ENCODE assay signal across 8 cellular contexts in the genomic region with DNA sequence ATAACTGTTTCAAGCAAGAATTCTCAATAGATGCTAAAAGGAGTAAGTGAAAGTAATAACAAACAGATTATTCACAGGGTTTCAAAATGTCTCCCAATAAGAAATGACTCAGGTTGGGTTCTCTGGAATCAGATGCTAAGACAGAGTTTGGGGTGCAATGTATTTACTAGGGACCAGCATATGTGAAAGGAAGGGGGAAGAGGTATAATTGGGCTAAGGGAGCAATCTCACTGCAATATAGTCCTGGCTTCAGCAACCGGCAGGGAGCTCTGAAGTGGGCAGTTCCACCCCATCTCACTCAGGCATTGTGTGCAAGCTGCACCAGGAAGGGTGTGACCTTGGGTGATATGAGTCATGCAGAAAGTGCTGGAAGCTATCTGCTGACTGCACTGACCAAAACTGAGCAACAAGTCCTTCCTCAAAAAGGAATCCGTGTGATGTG. TPM values are rescaled to one million over a fixed set of nuclear protein-coding genes. Genes with fewer than 3 reads are reported as not detected.
DNase-seq lines count a peak whose midpoint lies in the region; ATAC-seq, FAIRE-seq and TF ChIP-seq lines count a peak whose summit lies in the region.

No MANE protein-coding gene starts in this region.

- peak; percentile 23 for DNase-seq in AG04450 (ENCODE audit: low read depth, low spot score)
- DNase-seq in GM19239 (ENCODE audit: insufficient read length, low spot score), result peak; percentile 54
- peak; percentile 17 for DNase-seq in T-helper 22 cell (ENCODE audit: low read depth)
- peak; percentile 83 to 90 for DNase-seq in cardiac fibroblast (ENCODE audit: low read depth in 2 of 2)
- peak; percentile 40 for DNase-seq in stimulated activated naive CD8-positive, alpha-beta T cell treated with anti-CD3 and anti-CD28 coated beads, Interleukin-15, Interleukin-2, amounts not matched to agents 100 U/mL and 50 U/mL, for 24 hours
- no peak for DNase-seq in NCI-H187 treated with DMSO at 0.1 percent for 48 hours (lab: John Stamatoyannopoulos, UW)

- TF ChIP-seq RAD21 in liver (IDR thresholded peaks at IDR 0.05), result no peak

- CTCF ChIA-PET in AG04450 (lab: Charles Lee), result no interaction called here

- ATAC-seq in HG03342 (IDR thresholded peaks at IDR 0.05; ENCODE audit: unreplicated experiment), result peak; percentile 95
- ATAC-seq in stimulated activated naive CD8-positive, alpha-beta T cell treated with anti-CD3 and anti-CD28 coated beads, Interleukin-15, Interleukin-2, amounts not matched to agents 100 U/mL and 50 U/mL, for 24 hours, result peak; percentile 91

- peaks cover 6% of the 10 kb centered on the region for H3K9me3 ChIP-seq in AG04450 (ENCODE audit: control insufficient read depth, insufficient read depth, low read length)
- no peaks in the 10 kb centered on the region for H3K9me3 ChIP-seq in liver (ENCODE audit: control insufficient read depth in 4 of 4, low read length in 3 of 4)

- POLR2A ChIA-PET in AG04450 (lab: Yijun Ruan, JAX), result no interaction called here

- H3K9ac ChIP-seq in liver (ENCODE audit: low read depth in 1 of 2, low read length in 2 of 2), result no peak overlapping the region

- no peaks in the 10 kb centered on the region for H3K36me3 ChIP-seq in liver (ENCODE audit: control insufficient read depth in 4 of 4, insufficient read depth in 3 of 4, low read depth in 1 of 4, low read length in 3 of 4)

- H3K27me3 ChIP-seq in AG04450 (ENCODE audit: control insufficient read depth, insufficient read depth, low read length), result no peaks in the 10 kb centered on the region
- H3K27me3 ChIP-seq in liver (ENCODE audit: control insufficient read depth in 4 of 4, insufficient read depth in 4 of 4, low read length in 3 of 4), result no peaks in the 10 kb centered on the region

- H3K4me3 ChIP-seq in AG04450 (ENCODE audit: low read depth, low read length) (no peak overlapping the region), cardiac fibroblast (replicated peaks in 1 of 2; ENCODE audit: low read depth in 2 of 2, low read length in 2 of 2) (peak overlapping the region in 1 of 2 donors; percentile 34), liver (ENCODE audit: low read depth in 1 of 3, low read length in 3 of 3) (no peak overlapping the region)

- TF ChIP-seq CTCF in AG04450 (IDR thresholded peaks at IDR 0.05; ENCODE audit: low read depth, low read length) (no peak), cardiac fibroblast (IDR thresholded peaks at IDR 0.05; ENCODE audit: low read depth, low read length) (no peak), liver (IDR thresholded peaks at IDR 0.05; ENCODE audit: low read depth, low read length, missing input control) (no peak)

- H3K27ac ChIP-seq in AG04450 (ENCODE audit: low read depth, low read length) (no peak overlapping the region), liver (ENCODE audit: low read depth in 1 of 2, low read length in 2 of 2) (peak overlapping the region in 1 of 2 donors; percentile 40)

- WGBS in liver, result 60% methylated on average over 2 of the region's 2 CpGs

- H3K4me1 ChIP-seq in liver (ENCODE audit: control insufficient read depth in 4 of 4, insufficient read depth in 4 of 4, low read length in 3 of 4), result peaks cover 0 to 7% (median 2%) of the 10 kb centered on the region in 4 donors

- peak; percentile 94 for FAIRE-seq in GM19239 (lab: Jason Lieb, UNC)

TF ChIP-seq in liver, 16 proteins besides CTCF, POLR2A, EP300 and RAD21:
- TF ChIP-seq SP1 (IDR thresholded peaks at IDR 0.05) (no peak), TAF1 (conservative IDR thresholded peaks at IDR 0.05) (no peak), NR2F2 (IDR thresholded peaks at IDR 0.05) (peak; percentile 25), JUND (IDR thresholded peaks at IDR 0.05) (peak; percentile 82 to 91)

RNA-seq across cellular contexts. Expression of a gene that starts 23.4 kb away (rescaled TPM):
- polyA plus RNA-seq in AG04450 (2011; rRNA removed) (43.8 and 59.8 TPM in 2 replicates), liver (1 to 10 TPM; 7.7 to 8.5 TPM)
- 22.0 and 42.0 TPM in 2 replicates for polyA minus RNA-seq in AG04450 (2011; rRNA and poly(A)+ RNA removed)
- 10 to 100 TPM; 28.6 to 55.4 TPM for total RNA-seq in liver
